ENCODE assay signal across 7 cellular contexts in the genomic region with DNA sequence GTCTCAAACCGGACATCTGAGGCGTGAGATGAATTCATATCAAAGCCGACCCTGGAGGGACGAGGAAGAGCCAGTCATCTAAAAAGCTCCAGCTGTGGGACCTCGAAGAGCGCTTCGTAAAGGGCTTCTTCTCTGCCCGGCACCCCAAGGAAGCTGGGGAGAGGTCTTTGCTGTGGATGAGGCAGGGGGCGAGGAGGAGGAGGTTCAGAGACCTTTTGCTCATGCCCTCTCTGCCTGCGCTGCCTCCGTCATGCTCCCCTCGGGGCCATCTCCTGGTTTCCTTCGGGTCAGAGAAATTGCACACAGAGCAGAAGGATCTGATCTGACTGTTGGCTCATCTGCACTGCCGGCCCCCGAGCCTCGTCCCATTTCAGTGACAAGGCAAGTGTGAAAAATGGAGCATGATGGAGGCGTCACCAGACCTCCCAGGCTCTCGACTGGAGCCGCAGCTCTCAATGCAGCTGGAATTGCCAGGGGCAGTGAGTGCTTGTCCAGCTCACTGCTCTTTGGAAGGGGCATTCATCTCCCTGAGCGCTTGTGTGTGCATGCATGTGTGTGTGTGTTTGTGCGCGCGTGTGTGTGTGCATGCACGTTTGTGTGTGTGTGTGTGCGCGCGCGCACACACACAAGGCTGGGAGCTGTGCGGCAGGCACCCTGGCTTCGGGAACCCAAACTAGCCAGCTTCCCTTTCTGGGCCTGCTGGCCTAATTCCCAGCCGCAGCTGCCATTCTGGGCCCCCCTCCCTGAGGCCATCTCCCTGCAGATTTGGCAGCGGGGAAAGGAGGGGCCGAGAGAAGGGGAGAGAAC. TPM values are rescaled to one million over a fixed set of nuclear protein-coding genes. Genes with fewer than 3 reads are reported as not detected.
DNase-seq lines count a peak whose midpoint lies in the region; ATAC-seq and TF ChIP-seq lines count a peak whose summit lies in the region.

No MANE protein-coding gene starts in this region.

- CTCF ChIA-PET in OCI-LY7 (lab: Charles Lee; ENCODE audit: unreplicated experiment): interaction anchor here (0.5 to 1.9 kb wide), 14 partner anchors 9 to 517 kb away, joined by 3 to 8 read pairs (median 4); a partner anchor contains a TSS

- H3K4me1 ChIP-seq in OCI-LY7 (ENCODE audit: insufficient read depth, low read length, poor library complexity, severe bottlenecking) (peaks cover 42% of the 10 kb centered on the region), esophagus squamous epithelium (peaks cover 6 to 40% (median 12%) of the 10 kb centered on the region in 3 donors)

- in situ Hi-C loops in GM13977 (cut with MboI; ENCODE audit: low pct_unique_long_range_greater_than_20kb, low sequenced_read_pairs, unreplicated experiment): loop anchor here (10.0 kb wide), 1 partner anchor 65 kb away; a partner anchor contains a TSS

- H3K27ac ChIP-seq in OCI-LY7 (ENCODE audit: low read depth, low read length, poor library complexity, severe bottlenecking): no peak overlapping the region
- H3K27ac ChIP-seq in esophagus squamous epithelium: peak overlapping the region; percentile 32 to 82 (median 54)

- H3K36me3 ChIP-seq in OCI-LY7 (ENCODE audit: insufficient read depth, low read length): no peaks in the 10 kb centered on the region
- no peaks in the 10 kb centered on the region for H3K36me3 ChIP-seq in esophagus squamous epithelium

- no peaks in the 10 kb centered on the region for H3K9me3 ChIP-seq in OCI-LY7 (ENCODE audit: low read length)
- no peaks in the 10 kb centered on the region for H3K9me3 ChIP-seq in esophagus squamous epithelium

- peak overlapping the region; percentile 78; the same call in 1 of the 2 replicates for H2AFZ ChIP-seq in OCI-LY7 (ENCODE audit: low read length)

- WGBS in esophagus squamous epithelium, 2 donors: 3 to 12% methylated on average over 10 to 17 of the region's 33 CpGs

- no peak for TF ChIP-seq POLR2A in esophagus squamous epithelium (IDR thresholded peaks at IDR 0.05)

- intact Hi-C loops in OCI-LY7 (cut with micrococcal nuclease; ENCODE audit: unreplicated experiment): loop anchor here (1.0 kb wide), 1 partner anchor 322 kb away; no protein-coding TSS in a partner anchor
- intact Hi-C loops in esophagus squamous epithelium (cut with DNase I): loop anchor here (5.0 to 10.0 kb wide), 3 partner anchors 63 to 335 kb away; a partner anchor contains a TSS

- H3K4me2 ChIP-seq in OCI-LY7 (ENCODE audit: low read length): peak overlapping the region; percentile 62

- POLR2A ChIA-PET in OCI-LY7 (lab: Charles Lee): interaction anchor here (0.6 to 3.3 kb wide), 8 partner anchors 10 to 154 kb away, joined by 3 to 10 read pairs (median 5); a partner anchor contains a TSS

- ATAC-seq in GM21528 (IDR thresholded peaks at IDR 0.05; ENCODE audit: low FRiP score, unreplicated experiment) (no peak), HG02840 (IDR thresholded peaks at IDR 0.05; ENCODE audit: low FRiP score, unreplicated experiment) (no peak)

- no peaks in the 10 kb centered on the region for H3K79me2 ChIP-seq in OCI-LY7 (ENCODE audit: insufficient read depth, low read depth, low read length)

- no peaks in the 10 kb centered on the region for H4K20me1 ChIP-seq in OCI-LY7 (ENCODE audit: insufficient read depth, low read length)

- H3K27me3 ChIP-seq in esophagus squamous epithelium: peaks cover 0 to 55% (median 3%) of the 10 kb centered on the region in 4 donors

- DNase-seq in GM13977 (ENCODE audit: low spot score) (no peak), OCI-LY7 (ENCODE audit: low spot score) (no peak), esophagus squamous epithelium (lab: John Stamatoyannopoulos, UW) (no peak), skeletal muscle cell (ENCODE audit: low read depth) (no peak), amniotic stem cell (lab: John Stamatoyannopoulos, UW) (no peak)

- H3K4me3 ChIP-seq in OCI-LY7 (ENCODE audit: low read depth, low read length, poor library complexity, severe bottlenecking): peak overlapping the region; percentile 30
- peak overlapping the region; percentile 5 to 60 (median 35) for H3K4me3 ChIP-seq in esophagus squamous epithelium
- H3K4me3 ChIP-seq in skeletal muscle cell (ENCODE audit: low read depth, low read length): peak overlapping the region; percentile 48

- H3K9me2 ChIP-seq in OCI-LY7 (ENCODE audit: insufficient read depth, low read length): no peaks in the 10 kb centered on the region

- TF ChIP-seq CTCF in GM13977 (IDR thresholded peaks at IDR 0.05; ENCODE audit: extremely low read depth, insufficient read depth, missing control alignments) (peak; percentile 17), OCI-LY7 (conservative IDR thresholded peaks at IDR 0.05; ENCODE audit: low read length) (peak; percentile 58; the same call in 1 of the 2 replicates), esophagus squamous epithelium (IDR thresholded peaks at IDR 0.05) (no peak)

- no TSS peak for BruUV-seq in OCI-LY7 (replicated peaks; lab: Mats Ljungman, UMichigan)

RNA-seq across cellular contexts. Expression of a gene that starts 9.2 kb away (rescaled TPM):
- total RNA-seq in OCI-LY7 (2014; rRNA removed; shearing (Covaris generic)): 0.18 and 0.79 TPM in 2 replicates
- total RNA-seq in OCI-LY7 (2022) (2.4 and 3.8 TPM in 2 replicates), esophagus squamous epithelium (1 to 10 TPM in 2 of 4 donors, under 1 TPM in 2; 0.19 to 2.4 (median 1.3) TPM)

RNA-seq across cellular contexts. Expression of a gene that starts 37.3 kb away (rescaled TPM):
- 69.7 and 74.1 TPM in 2 replicates for total RNA-seq in OCI-LY7 (2014; rRNA removed; shearing (Covaris generic))
- total RNA-seq in OCI-LY7 (2022): 82.4 and 101 TPM in 2 replicates
- total RNA-seq in esophagus squamous epithelium: 10 to 100 TPM; 20.7 to 48.9 (median 34.3) TPM

Comparison
In these comparisons a context has a peak if more than half of its experiments do, and no peak if none do; other contexts are left out.
1. CTCF ChIP-seq: peak in GM13977 (single experiment) and OCI-LY7 (single experiment); none in esophagus squamous epithelium (0 of 6).
2. Peak in every context shown above with its lines, with median percentiles within 50 percentile points of each other: H3K4me3 ChIP-seq.